8 cellular contexts compared by ENCODE assay signal in the genomic region with DNA sequence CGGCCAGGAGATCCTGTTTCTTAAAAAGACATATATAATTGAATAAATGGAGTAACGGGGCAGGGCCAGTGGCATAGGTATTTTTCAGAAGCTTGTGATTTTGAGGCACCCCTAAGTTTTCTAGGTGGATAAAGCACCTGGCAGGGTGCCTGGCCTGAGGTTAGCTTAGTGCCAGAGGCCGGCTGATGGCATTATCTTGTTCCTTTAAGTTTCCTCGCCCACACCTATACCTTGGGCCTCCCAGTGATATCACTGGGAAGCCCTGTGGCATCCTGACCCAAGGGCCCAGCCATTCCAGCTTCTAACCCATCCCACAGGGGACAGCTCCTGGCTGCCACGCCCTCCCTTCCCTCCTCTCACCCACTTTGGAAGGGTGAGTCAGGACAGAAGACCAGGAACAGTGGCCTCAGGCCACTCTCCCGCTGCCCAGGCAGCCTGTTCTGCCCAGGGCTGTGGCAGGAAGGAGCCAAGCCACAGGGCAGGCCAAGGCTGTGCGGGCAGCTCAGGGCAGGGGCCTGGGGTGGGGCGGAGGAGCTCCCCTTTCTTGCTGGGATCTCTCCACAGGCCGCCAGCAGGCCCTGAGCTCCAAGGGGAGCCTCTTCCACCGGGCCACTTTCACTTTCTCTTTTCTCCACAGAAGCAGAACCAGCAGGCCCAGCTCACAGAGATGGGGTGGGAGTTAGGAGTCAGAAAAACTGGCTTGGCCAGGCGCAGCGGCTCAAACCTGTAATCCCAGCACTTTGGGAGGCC.
DNase-seq lines count a peak whose midpoint lies in the region; ATAC-seq, FAIRE-seq and TF ChIP-seq lines count a peak whose summit lies in the region.

No MANE protein-coding gene starts in this region.

- H3K4me3 ChIP-seq in pancreas, result peak overlapping the region in 1 of 4 donors; percentile 20

- CTCF ChIA-PET in GM10248 (lab: Yijun Ruan, JAX), result interaction anchor here (0.8 to 3.0 kb wide), 11 partner anchors 9 to 117 kb away, joined by 3 to 12 read pairs (median 6); no protein-coding TSS in a partner anchor

- DNase-seq in GM10248 (ENCODE audit: extremely low spot score) (peak; percentile 59), NCI-H69 (lab: John Stamatoyannopoulos, UW) (peak; percentile 42), fibroblast of the conjunctiva (ENCODE audit: low read depth) (peak; percentile 52), pancreas (peak in 5 of 6 donors; percentile 52 to 75 (median 61)), occipital lobe (lab: John Stamatoyannopoulos, UW) (no peak)
- DNase-seq in activated T-helper 9 cell treated with anti-CD3 and anti-CD28 coated beads, Interleukin-2, amount 50 U/mL, for 16 hours (ENCODE audit: low read depth), result peak; percentile 22

- H3K27ac ChIP-seq in pancreas, result peak overlapping the region; percentile 76 to 96 (median 88)

- H3K36me3 ChIP-seq in pancreas, result no peaks in the 10 kb centered on the region

- POLR2A ChIA-PET in GM10248 (lab: Yijun Ruan, JAX), result interaction anchor here (0.7 kb wide), 1 partner anchor 9 kb away, joined by 6 read pairs; no protein-coding TSS in a partner anchor

- TF ChIP-seq CTCF in GM10248 (IDR thresholded peaks at IDR 0.05; ENCODE audit: control extremely low read depth, extremely low read depth, low read depth, missing control alignments) (no peak), pancreas (IDR thresholded peaks at IDR 0.05) (no peak)

- ATAC-seq in pancreas, result peak; percentile 16 to 72 (median 53)
- ATAC-seq in HG02623 (IDR thresholded peaks at IDR 0.05; ENCODE audit: unreplicated experiment), result no peak
- no peak for ATAC-seq in HG03571 (IDR thresholded peaks at IDR 0.05; ENCODE audit: unreplicated experiment)

- no peaks in the 10 kb centered on the region for H3K9me3 ChIP-seq in pancreas

- peaks cover 10 to 48% (median 17%) of the 10 kb centered on the region in 3 donors for H3K4me1 ChIP-seq in pancreas

- H3K27me3 ChIP-seq in pancreas, result no peaks in the 10 kb centered on the region

- whole genome bisulfite sequencing in pancreas, 2 donors, result 43 to 49% methylated on average over 12 of the region's 12 CpGs

- no peak for FAIRE-seq in pancreas (lab: Jason Lieb, UNC)

- intact Hi-C loops in pancreas (cut with DNase I), result loop anchor here in 1 of 3 donors (10.0 kb wide), 1 partner anchor 71 kb away; a partner anchor contains a TSS

Comparison
In these comparisons a context has a peak if more than half of its experiments do, and no peak if none do; other contexts are left out.
1. ATAC-seq: peak in pancreas (4 of 4); none in HG02623 (single experiment) and HG03571 (single experiment).